11 cellular contexts compared by ENCODE assay signal in the genomic region with DNA sequence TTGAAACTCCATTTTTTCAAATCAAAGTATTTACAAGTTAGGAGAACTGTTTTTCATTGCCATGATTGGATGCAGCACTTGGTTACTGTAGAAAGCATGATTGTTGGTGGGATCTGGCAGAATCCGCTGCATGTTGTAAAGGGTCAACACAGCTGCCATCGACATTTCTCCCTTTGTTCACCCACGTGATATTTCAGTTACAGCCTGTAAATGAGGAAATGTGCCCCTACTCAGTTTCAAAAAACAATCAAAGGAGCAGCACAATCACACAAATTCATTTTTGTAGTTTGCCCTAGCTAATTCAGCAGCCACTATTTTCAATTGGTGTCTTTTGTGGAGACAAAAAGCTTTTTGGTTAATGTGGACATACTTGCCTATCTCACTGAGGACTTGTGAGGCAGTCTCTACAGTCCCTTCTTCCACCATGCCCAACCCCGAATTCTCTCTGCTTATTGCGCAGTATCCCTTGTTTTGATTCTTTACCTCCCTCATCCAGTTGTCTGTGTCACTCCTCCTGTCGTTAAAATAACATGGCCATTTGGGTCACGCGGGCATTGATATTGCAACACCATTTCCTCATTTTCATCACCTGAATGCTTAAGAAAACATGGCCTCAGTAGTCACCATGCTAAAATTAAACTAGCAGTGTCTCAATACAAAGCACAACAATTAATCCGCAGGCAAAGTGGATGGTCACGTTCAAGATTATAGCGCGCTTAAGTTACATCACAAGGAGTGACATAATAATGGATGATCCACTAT. TPM values are rescaled to one million over a fixed set of nuclear protein-coding genes. Genes with fewer than 3 reads are reported as not detected.
DNase-seq lines count a peak whose midpoint lies in the region; ATAC-seq and TF ChIP-seq lines count a peak whose summit lies in the region.
"Had no signal": no experiment of that assay in that cellular context is flagged by ENCODE, and none has a peak within 500 bp of the region (broad histone marks: within the 10 kb centered on the region; RNA-seq: fewer than 3 reads in every experiment).

No MANE protein-coding gene starts in this region.

- no peak overlapping the region for H3K9ac ChIP-seq in H9 (ENCODE audit: extremely low read depth, insufficient read length, low read length)

- H3K9me3 Mint-ChIP-seq in H9, result peaks cover 4% of the 10 kb centered on the region in 2 experiments; a peak in 3 of 5 replicates

- no peak overlapping the region for H3K23ac ChIP-seq in H9 (ENCODE audit: insufficient read length, low read depth, low read length)

- H3K4me1 Mint-ChIP-seq in H9, result peaks cover 10 to 11% of the 10 kb centered on the region in 2 experiments

- H3K4me1 ChIP-seq in urinary bladder (ENCODE audit: insufficient read depth) (no peaks in the 10 kb centered on the region), H9 (ENCODE audit: insufficient read depth, low read length) (peaks cover 2% of the 10 kb centered on the region)

- H3K23me2 ChIP-seq in H9 (ENCODE audit: insufficient read length, low read depth, low read length, poor library complexity, severe bottlenecking), result peaks cover 9% of the 10 kb centered on the region

- H2BK5ac ChIP-seq in H9 (ENCODE audit: insufficient read length, low read length), result no peak overlapping the region

- DNase-seq in cardiac septum (ENCODE audit: low spot score) (peak; percentile 89), left cardiac atrium (no peak), SHP77 (lab: John Stamatoyannopoulos, UW) (peak; percentile 57 to 66), kidney tubule cell (ENCODE audit: low spot score) (peak; percentile 50), H9 (no peak), LoVo (ENCODE audit: low spot score) (no peak)
- DNase-seq: NCI-H1105 had no signal

- H3K56ac ChIP-seq in H9 (ENCODE audit: insufficient read length, low read depth, low read length), result no peak overlapping the region

- intact Hi-C loops in cardiac septum (cut with DNase I) (loop anchor here (10.0 kb wide), 1 partner anchor 87 kb away; no protein-coding TSS in a partner anchor), left cardiac atrium (cut with DNase I) (no loop called here)

- no peaks in the 10 kb centered on the region for H3K9me3 ChIP-seq in H9 (ENCODE audit: control insufficient read depth, low read depth, low read length)
- H3K9me3 ChIP-seq: prostate gland had no signal

- H3K27me3 Mint-ChIP-seq in H9 (ENCODE audit: low read depth), result peaks cover 37% of the 10 kb centered on the region

- no peak overlapping the region for H2AFZ ChIP-seq in H9 (ENCODE audit: low read length)

- H3K18ac ChIP-seq in H9 (ENCODE audit: insufficient read length, low read depth, low read length), result no peak overlapping the region

- no peak overlapping the region for H4K8ac ChIP-seq in H9 (replicated peaks; ENCODE audit: insufficient read length, low read depth, low read length)

- peak overlapping the region; percentile 7 for H3K27ac ChIP-seq in urinary bladder (ENCODE audit: low read depth)
- H3K27ac ChIP-seq in H9 (ENCODE audit: insufficient read length, low read depth, low read length), result no peak overlapping the region

- no peak overlapping the region for H3K4me3 Mint-ChIP-seq in H9

- no peak overlapping the region for H2AK5ac ChIP-seq in H9 (ENCODE audit: insufficient read length, low read length)

- no peak overlapping the region for H4K5ac ChIP-seq in H9 (ENCODE audit: insufficient read length, low read depth, low read length)

- H2BK20ac ChIP-seq in H9 (ENCODE audit: low read depth, low read length, poor library complexity, severe bottlenecking), result no peak overlapping the region

- 66% methylated on average over 12 of the region's 12 CpGs for WGBS in urinary bladder
- WGBS in H9 (ENCODE audit: extremely low coverage, insufficient read length, low lambda C conversion rate), result no CpG with 5 or more reads among the region's 12 CpGs

- H4K20me1 ChIP-seq in H9 (ENCODE audit: control insufficient read depth, insufficient read depth, insufficient read length), result no peaks in the 10 kb centered on the region

- H2BK15ac ChIP-seq in H9 (ENCODE audit: low read depth, low read length), result no peak overlapping the region

- H2BK12ac ChIP-seq in H9 (ENCODE audit: insufficient read length, low read depth, low read length), result no peak overlapping the region

- no peak for TF ChIP-seq CTCF in H9 (conservative IDR thresholded peaks at IDR 0.05)

- H3K79me1 ChIP-seq in H9 (ENCODE audit: insufficient read depth, low read depth, low read length, poor library complexity, severe bottlenecking), result no peaks in the 10 kb centered on the region

- no peak overlapping the region for H3K4me3 ChIP-seq in urinary bladder (ENCODE audit: low read depth, low read length)
- H3K4me3 ChIP-seq: prostate gland had no signal

- H3K27me3 ChIP-seq in H9 (ENCODE audit: insufficient read depth, low read length), result peaks cover under 1% of the 10 kb centered on the region; the same call in 1 of the 2 replicates

- ATAC-seq in left cardiac atrium (no peak), HG03457 (IDR thresholded peaks at IDR 0.05; ENCODE audit: unreplicated experiment) (no peak)

- H3T11ph ChIP-seq in H9 (ENCODE audit: low read length), result no peak overlapping the region

- H2BK120ac ChIP-seq in H9 (ENCODE audit: low read depth, low read length, poor library complexity, severe bottlenecking), result no peak overlapping the region

- peaks cover 0 to 16% (median 4%) of the 10 kb centered on the region in 3 experiments; a peak in 3 of 7 replicates for H3K36me3 Mint-ChIP-seq in H9 (ENCODE audit: insufficient read depth in 1 of 3, low read depth in 3 of 3)

- no peak overlapping the region for H3K4me2 ChIP-seq in H9 (ENCODE audit: insufficient read depth, insufficient read length, low read length)

- no peaks in the 10 kb centered on the region for H3K36me3 ChIP-seq in urinary bladder (ENCODE audit: insufficient read depth)
- H3K36me3 ChIP-seq: prostate gland had no signal

- no peak overlapping the region for H3K14ac ChIP-seq in H9 (ENCODE audit: insufficient read depth, low read length)

- no peak overlapping the region for H3K4ac ChIP-seq in H9 (ENCODE audit: low read depth, low read length)

- no peak overlapping the region for H3K27ac Mint-ChIP-seq in H9

- H3K79me2 ChIP-seq in H9 (ENCODE audit: insufficient read depth, low read length), result no peaks in the 10 kb centered on the region

- H4K91ac ChIP-seq in H9 (ENCODE audit: insufficient read length, low read depth, low read length), result no peak overlapping the region

RNA-seq across cellular contexts. Expression of gene PROC, which starts 6.4 kb away (rescaled TPM):
- total RNA-seq in cardiac septum (not detected), left cardiac atrium (not detected), urinary bladder (0.74 TPM), H9 (2021) (0.37 and 0.61 TPM in 2 replicates)
- 0.43 TPM for polyA plus RNA-seq in urinary bladder
- total RNA-seq: Daoy, prostate gland had no signal

RNA-seq across cellular contexts. Expression of gene MAP3K2, which starts 24.0 kb away (rescaled TPM):
- total RNA-seq in cardiac septum (31.6 TPM), left cardiac atrium (10 to 100 TPM; 29.3 to 31.2 TPM), urinary bladder (61.3 TPM), H9 (2021) (25.8 and 26.8 TPM in 2 replicates)
- 11.3 TPM for polyA plus RNA-seq in urinary bladder

Comparison
In these comparisons a context has a peak if more than half of its experiments do, and no peak if none do; other contexts are left out.
1. DNase-seq: peak in cardiac septum (single experiment), SHP77 (2 of 2) and kidney tubule cell (single experiment); none in left cardiac atrium (single experiment), H9 (single experiment) and LoVo (single experiment).